ENCODE assay signal across 10 cellular contexts in the genomic region with DNA sequence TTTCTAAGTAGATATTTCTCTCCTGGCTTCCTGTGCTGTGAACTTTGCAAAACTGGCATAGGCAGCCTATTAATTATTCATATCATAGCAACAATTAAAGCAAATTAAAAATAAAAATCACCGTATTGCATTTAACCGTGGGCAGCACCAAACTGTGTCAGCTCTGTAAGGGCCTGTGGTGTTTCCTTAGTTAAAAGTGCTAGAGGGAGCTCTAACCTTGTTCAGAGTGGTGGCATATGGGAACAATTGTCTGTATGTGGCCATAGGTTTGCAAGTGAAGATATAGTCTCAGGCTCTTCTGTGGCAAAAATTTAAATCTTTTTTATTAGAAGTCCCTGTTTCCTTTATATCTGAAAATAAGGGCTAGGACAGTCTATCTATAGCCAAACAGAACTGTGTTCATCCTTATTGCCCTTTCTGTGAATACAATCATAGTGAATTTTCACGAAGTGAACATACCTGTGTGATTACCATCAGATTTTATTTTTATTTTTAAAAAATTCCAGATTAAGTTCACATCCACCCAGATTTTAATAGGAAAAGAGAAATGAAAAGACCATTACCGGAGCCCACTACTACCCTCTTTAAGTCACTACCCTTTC.
DNase-seq lines count a peak whose midpoint lies in the region; ATAC-seq, FAIRE-seq and TF ChIP-seq lines count a peak whose summit lies in the region.
"Had no signal": no experiment of that assay in that cellular context is flagged by ENCODE, and none has a peak within 500 bp of the region (broad histone marks: within the 10 kb centered on the region; RNA-seq: fewer than 3 reads in every experiment).

No MANE protein-coding gene starts in this region.

- peak; percentile 22 for TF ChIP-seq CTCF in kidney (IDR thresholded peaks at IDR 0.05; ENCODE audit: borderline replicate concordance, extremely low read depth, insufficient read depth)

- no peaks in the 10 kb centered on the region for H3K36me3 Mint-ChIP-seq in activated CD4-positive, alpha-beta memory T cell treated with anti-CD3 and anti-CD28 coated beads, Interleukin-2, amount 10 ng/mL, durations not matched to agents 7 days and 5 days (ENCODE audit: low read depth)

- no peak overlapping the region for H3K27ac ChIP-seq in kidney (ENCODE audit: low read depth in 2 of 2, low read length in 2 of 2)
- H3K27ac ChIP-seq: ascending aorta had no signal

- CTCF ChIA-PET in activated CD4-positive, alpha-beta memory T cell treated with anti-CD3 and anti-CD28 coated beads, Interleukin-2, amount 10 ng/mL, durations not matched to agents 7 days and 5 days (lab: Charles Lee): no interaction called here

- no peak overlapping the region for H3K27ac Mint-ChIP-seq in activated CD4-positive, alpha-beta memory T cell treated with anti-CD3 and anti-CD28 coated beads, Interleukin-2, amount 10 ng/mL, durations not matched to agents 7 days and 5 days

- ATAC-seq in SK-N-SH treated with all-trans-retinoic acid at 6 μM for 48 hours: peak; percentile 93
- no peak for ATAC-seq in GM21619 (IDR thresholded peaks at IDR 0.05; ENCODE audit: unreplicated experiment)

- DNase-seq in DMS153 treated with DMSO at 0.1 percent for 48 hours (lab: John Stamatoyannopoulos, UW; ENCODE audit: unreplicated experiment): peak; percentile 47
- DNase-seq in KBM-7: peak; percentile 26
- DNase-seq in kidney: no peak
- DNase-seq in AG20443 (ENCODE audit: low spot score): no peak
- DNase-seq in activated CD4-positive, alpha-beta memory T cell treated with anti-CD3 and anti-CD28 coated beads, Interleukin-2, amount 10 ng/mL, durations not matched to agents 7 days and 5 days: no peak
- DNase-seq in dedifferentiated amniotic fluid mesenchymal stem cell (ENCODE audit: extremely low spot score): no peak
- DNase-seq: NK-92 treated with Interleukin-12 subunit alpha and Interleukin-12 subunit beta, amount 100 ng/mL, for 24 hours had no signal

- no peak overlapping the region for H3K4me3 Mint-ChIP-seq in activated CD4-positive, alpha-beta memory T cell treated with anti-CD3 and anti-CD28 coated beads, Interleukin-2, amount 10 ng/mL, durations not matched to agents 7 days and 5 days

- in situ Hi-C loops in KBM-7 (cut with MboI; ENCODE audit: low pct_unique_long_range_greater_than_20kb, low sequenced_read_pairs): no loop called here

- no peaks in the 10 kb centered on the region for H3K36me3 ChIP-seq in kidney (ENCODE audit: control insufficient read depth in 1 of 2, insufficient read depth in 2 of 2, low read length in 2 of 2)
- H3K36me3 ChIP-seq: ascending aorta had no signal

- intact Hi-C loops in kidney (cut with DNase I): no loop called here

- H3K4me1 ChIP-seq in kidney (ENCODE audit: control insufficient read depth in 1 of 2, insufficient read depth in 1 of 2, low read depth in 1 of 2, low read length in 2 of 2): peaks cover 5 to 13% of the 10 kb centered on the region in 2 donors
- H3K4me1 ChIP-seq: ascending aorta had no signal

- H3K9ac ChIP-seq in kidney (ENCODE audit: low read length in 2 of 2): no peak overlapping the region

- no peak overlapping the region for H3K4me3 ChIP-seq in kidney (ENCODE audit: low read length in 2 of 2)
- H3K4me3 ChIP-seq: ascending aorta had no signal

- H3K27me3 Mint-ChIP-seq in activated CD4-positive, alpha-beta memory T cell treated with anti-CD3 and anti-CD28 coated beads, Interleukin-2, amount 10 ng/mL, durations not matched to agents 7 days and 5 days: no peaks in the 10 kb centered on the region

- peaks cover 4% of the 10 kb centered on the region for H3K4me1 Mint-ChIP-seq in activated CD4-positive, alpha-beta memory T cell treated with anti-CD3 and anti-CD28 coated beads, Interleukin-2, amount 10 ng/mL, durations not matched to agents 7 days and 5 days

- H3K9me3 Mint-ChIP-seq in activated CD4-positive, alpha-beta memory T cell treated with anti-CD3 and anti-CD28 coated beads, Interleukin-2, amount 10 ng/mL, durations not matched to agents 7 days and 5 days: no peaks in the 10 kb centered on the region

- no peak for FAIRE-seq in kidney (lab: Jason Lieb, UNC)

- POLR2A ChIA-PET in activated CD4-positive, alpha-beta memory T cell treated with anti-CD3 and anti-CD28 coated beads, Interleukin-2, amount 10 ng/mL, durations not matched to agents 7 days and 5 days (lab: Charles Lee): no interaction called here

- no peaks in the 10 kb centered on the region for H3K9me3 ChIP-seq in kidney (ENCODE audit: control insufficient read depth in 1 of 2, low read length in 2 of 2)
- H3K9me3 ChIP-seq: ascending aorta had no signal

TF ChIP-seq in SK-N-SH treated with all-trans-retinoic acid at 6 μM for 48 hours, 23 proteins besides CTCF, POLR2A, EP300 and RAD21:
- TF ChIP-seq ZFP30 (CRISPR knock-in tag; IDR thresholded peaks at IDR 0.05) (no peak), ARNTL (CRISPR knock-in tag; IDR thresholded peaks at IDR 0.05; ENCODE audit: borderline replicate concordance, low read depth) (no peak), BACH2 (CRISPR knock-in tag; IDR thresholded peaks at IDR 0.05; ENCODE audit: borderline replicate concordance) (no peak), ZNF8 (CRISPR knock-in tag; IDR thresholded peaks at IDR 0.05) (no peak), ESRRG (CRISPR knock-in tag; IDR thresholded peaks at IDR 0.05) (no peak), ZNF565 (CRISPR knock-in tag; conservative IDR thresholded peaks at IDR 0.05; ENCODE audit: low read depth) (no peak), PPARA (CRISPR knock-in tag; IDR thresholded peaks at IDR 0.05; ENCODE audit: borderline replicate concordance) (no peak), ZC3H10 (CRISPR knock-in tag; IDR thresholded peaks at IDR 0.05) (no peak)
- TF ChIP-seq, protein P1, sequence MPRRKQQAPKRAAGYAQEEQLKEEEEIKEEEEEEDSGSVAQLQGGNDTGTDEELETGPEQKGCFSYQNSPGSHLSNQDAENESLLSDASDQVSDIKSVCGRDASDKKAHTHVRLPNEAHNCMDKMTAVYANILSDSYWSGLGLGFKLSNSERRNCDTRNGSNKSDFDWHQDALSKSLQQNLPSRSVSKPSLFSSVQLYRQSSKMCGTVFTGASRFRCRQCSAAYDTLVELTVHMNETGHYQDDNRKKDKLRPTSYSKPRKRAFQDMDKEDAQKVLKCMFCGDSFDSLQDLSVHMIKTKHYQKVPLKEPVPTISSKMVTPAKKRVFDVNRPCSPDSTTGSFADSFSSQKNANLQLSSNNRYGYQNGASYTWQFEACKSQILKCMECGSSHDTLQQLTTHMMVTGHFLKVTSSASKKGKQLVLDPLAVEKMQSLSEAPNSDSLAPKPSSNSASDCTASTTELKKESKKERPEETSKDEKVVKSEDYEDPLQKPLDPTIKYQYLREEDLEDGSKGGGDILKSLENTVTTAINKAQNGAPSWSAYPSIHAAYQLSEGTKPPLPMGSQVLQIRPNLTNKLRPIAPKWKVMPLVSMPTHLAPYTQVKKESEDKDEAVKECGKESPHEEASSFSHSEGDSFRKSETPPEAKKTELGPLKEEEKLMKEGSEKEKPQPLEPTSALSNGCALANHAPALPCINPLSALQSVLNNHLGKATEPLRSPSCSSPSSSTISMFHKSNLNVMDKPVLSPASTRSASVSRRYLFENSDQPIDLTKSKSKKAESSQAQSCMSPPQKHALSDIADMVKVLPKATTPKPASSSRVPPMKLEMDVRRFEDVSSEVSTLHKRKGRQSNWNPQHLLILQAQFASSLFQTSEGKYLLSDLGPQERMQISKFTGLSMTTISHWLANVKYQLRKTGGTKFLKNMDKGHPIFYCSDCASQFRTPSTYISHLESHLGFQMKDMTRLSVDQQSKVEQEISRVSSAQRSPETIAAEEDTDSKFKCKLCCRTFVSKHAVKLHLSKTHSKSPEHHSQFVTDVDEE (CRISPR knock-in tag; IDR thresholded peaks at IDR 0.05): no peak
- TF ChIP-seq, protein P2, sequence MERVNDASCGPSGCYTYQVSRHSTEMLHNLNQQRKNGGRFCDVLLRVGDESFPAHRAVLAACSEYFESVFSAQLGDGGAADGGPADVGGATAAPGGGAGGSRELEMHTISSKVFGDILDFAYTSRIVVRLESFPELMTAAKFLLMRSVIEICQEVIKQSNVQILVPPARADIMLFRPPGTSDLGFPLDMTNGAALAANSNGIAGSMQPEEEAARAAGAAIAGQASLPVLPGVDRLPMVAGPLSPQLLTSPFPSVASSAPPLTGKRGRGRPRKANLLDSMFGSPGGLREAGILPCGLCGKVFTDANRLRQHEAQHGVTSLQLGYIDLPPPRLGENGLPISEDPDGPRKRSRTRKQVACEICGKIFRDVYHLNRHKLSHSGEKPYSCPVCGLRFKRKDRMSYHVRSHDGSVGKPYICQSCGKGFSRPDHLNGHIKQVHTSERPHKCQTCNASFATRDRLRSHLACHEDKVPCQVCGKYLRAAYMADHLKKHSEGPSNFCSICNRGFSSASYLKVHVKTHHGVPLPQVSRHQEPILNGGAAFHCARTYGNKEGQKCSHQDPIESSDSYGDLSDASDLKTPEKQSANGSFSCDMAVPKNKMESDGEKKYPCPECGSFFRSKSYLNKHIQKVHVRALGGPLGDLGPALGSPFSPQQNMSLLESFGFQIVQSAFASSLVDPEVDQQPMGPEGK (CRISPR knock-in tag; IDR thresholded peaks at IDR 0.05; ENCODE audit: borderline replicate concordance): no peak

Comparison
In these comparisons a context has a peak if more than half of its experiments do, and no peak if none do; other contexts are left out.
1. DNase-seq: peak in DMS153 treated with DMSO at 0.1 percent for 48 hours (single experiment) and KBM-7 (single experiment); none in kidney (single experiment), AG20443 (single experiment), activated CD4-positive, alpha-beta memory T cell treated with anti-CD3 and anti-CD28 coated beads, Interleukin-2, amount 10 ng/mL, durations not matched to agents 7 days and 5 days (single experiment) and dedifferentiated amniotic fluid mesenchymal stem cell (single experiment).